Comparison of ENCODE assay signal across 16 cellular contexts in the genomic region with DNA sequence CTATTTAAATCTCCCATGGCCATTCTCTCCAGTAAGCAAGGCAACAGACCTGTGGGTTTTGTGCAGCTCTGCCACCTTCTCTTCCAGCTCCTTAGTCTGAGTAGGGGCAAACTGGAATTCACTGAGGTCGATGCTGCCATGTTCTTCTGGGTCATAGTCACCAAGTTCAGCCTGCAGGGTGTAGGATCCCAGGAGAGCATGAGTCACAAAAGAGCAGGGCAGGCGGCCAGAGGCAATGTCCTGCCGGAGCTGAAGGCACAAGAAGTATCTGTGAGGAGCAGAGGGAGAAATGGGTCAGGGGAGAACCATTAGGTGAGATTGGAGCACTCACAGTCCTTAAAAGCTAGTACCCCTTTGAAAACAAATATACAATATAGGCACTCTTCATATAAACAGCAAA.
A peak's percentile ranks its signal among the peaks of the same experiment; 100 is the strongest.
DNase-seq lines count a peak whose midpoint lies in the region; ATAC-seq, FAIRE-seq and TF ChIP-seq lines count a peak whose summit lies in the region.
"Had no signal": no experiment of that assay in that cellular context is flagged by ENCODE, and none has a peak within 500 bp of the region (broad histone marks: within the 10 kb centered on the region; RNA-seq: fewer than 3 reads in every experiment).

No MANE protein-coding gene starts in this region.

- DNase-seq in A549 (ENCODE audit: low read depth in 1 of 2, low spot score in 1 of 2), result peak; percentile 6 to 12
- DNase-seq in HS-27A (ENCODE audit: low read depth), result peak; percentile 62
- DNase-seq in brain microvascular endothelial cell, result peak; percentile 81
- peak; percentile 39 for DNase-seq in hepatic stellate cell (ENCODE audit: low spot score)
- DNase-seq in SIG-M5 treated with dmso at 0.1 percent for 504 hours (lab: John Stamatoyannopoulos, UW; ENCODE audit: unreplicated experiment), result no peak
- no peak for DNase-seq in GM12891 (ENCODE audit: insufficient read length, low spot score)
- DNase-seq: activated T-cell treated with anti-CD3 and anti-CD28 coated beads, Interleukin-2, amount 50 U/mL, for 4 hours; Kasumi-1; NCI-H446 treated with DMSO at 0.1 percent for 48 hours; SIG-M5; stimulated activated CD4-positive, alpha-beta T cell treated with anti-CD3 and anti-CD28 coated beads, Interleukin-4, amount 100 ng/mL, for 4 hours had no signal

- ATAC-seq in A549 (peak; percentile 59 to 64; a peak in 4 of 6 replicates), HG03432 (IDR thresholded peaks at IDR 0.05; ENCODE audit: unreplicated experiment) (no peak), GM21447 (IDR thresholded peaks at IDR 0.05; ENCODE audit: unreplicated experiment) (no peak)
- ATAC-seq: activated T-cell treated with anti-CD3 and anti-CD28 coated beads, Interleukin-2, amount 50 U/mL, for 4 hours; gastroesophageal sphincter; left lobe of liver had no signal

- WGBS in A549 (ENCODE audit: missing lambda C conversion rate), result 40% methylated on average over 2 of the region's 3 CpGs

- H3K4me3 ChIP-seq in A549 (no peak overlapping the region), brain microvascular endothelial cell (ENCODE audit: low read depth, low read length) (no peak overlapping the region)
- H3K4me3 ChIP-seq: gastroesophageal sphincter had no signal

- CTCF ChIA-PET in A549 (lab: Yijun Ruan, JAX), result interaction anchor here (1.0 kb wide), 3 partner anchors 15 to 727 kb away, joined by 3 to 7 read pairs (median 4); a partner anchor contains a TSS

- POLR2A ChIA-PET in A549 (lab: Yijun Ruan, JAX), result no interaction called here

- H3K4me1 ChIP-seq in A549, result peaks cover 7% of the 10 kb centered on the region; the same call in 2 of the 3 replicates
- H3K4me1 ChIP-seq: gastroesophageal sphincter had no signal

- TF ChIP-seq POLR2A in A549 (IDR thresholded peaks at IDR 0.05; ENCODE audit: low read length), result no peak
- no peak for TF ChIP-seq POLR2A in GM12891 (IDR thresholded peaks at IDR 0.05; ENCODE audit: low read depth, low read length)

- no peak for FAIRE-seq in A549 (lab: Jason Lieb, UNC)
- FAIRE-seq in GM12891 (lab: Jason Lieb, UNC), result no peak
- FAIRE-seq: H1 had no signal

- TF ChIP-seq RAD21 in A549 (conservative IDR thresholded peaks at IDR 0.05 in 1 of 2, IDR thresholded peaks at IDR 0.05 in 1 of 2), result no peak

- no peak for TF ChIP-seq EP300 in A549 (IDR thresholded peaks at IDR 0.05)

- no peaks in the 10 kb centered on the region for H3K27me3 ChIP-seq in brain microvascular endothelial cell (replicated peaks)
- H3K27me3 ChIP-seq: gastroesophageal sphincter had no signal

- no peak overlapping the region for H3K4me2 ChIP-seq in A549

- H3K9me3 ChIP-seq in A549, result no peaks in the 10 kb centered on the region
- H3K9me3 ChIP-seq: gastroesophageal sphincter had no signal

- in situ Hi-C loops in brain microvascular endothelial cell (cut with HindIII; ENCODE audit: low pct_ligation_motif_present, low sequenced_read_pairs), result no loop called here

- TF ChIP-seq CTCF in A549 (IDR thresholded peaks at IDR 0.05) (no peak), brain microvascular endothelial cell (IDR thresholded peaks at IDR 0.05; ENCODE audit: low read depth, low read length, missing control alignments) (peak; percentile 15)

- no peaks in the 10 kb centered on the region for H3K36me3 ChIP-seq in brain microvascular endothelial cell (replicated peaks)

- H3K27ac ChIP-seq in A549 (0 out of 6 replicates have a peak overlapping the region, but pooled peaks of 1 of the 2 experiments have one; percentile 15), brain microvascular endothelial cell (no peak overlapping the region)
- H3K27ac ChIP-seq: gastroesophageal sphincter had no signal

TF ChIP-seq in A549, 52 proteins besides CTCF, POLR2A, EP300 and RAD21 (continues in another document):
- TF ChIP-seq SREBF2 (IDR thresholded peaks at IDR 0.05) (no peak), MAFK (IDR thresholded peaks at IDR 0.05; ENCODE audit: partially characterized antibody) (no peak), JUNB (IDR thresholded peaks at IDR 0.05) (no peak), ZSCAN20 (CRISPR knock-in tag; IDR thresholded peaks at IDR 0.05) (no peak), ESRRA (IDR thresholded peaks at IDR 0.05; ENCODE audit: borderline replicate concordance, low read length) (no peak), NR3C1 (IDR thresholded peaks at IDR 0.05) (no peak), FOXS1 (CRISPR knock-in tag; IDR thresholded peaks at IDR 0.05) (no peak), FOSB (CRISPR knock-in tag; IDR thresholded peaks at IDR 0.05) (no peak)
- TF ChIP-seq, protein P1, sequence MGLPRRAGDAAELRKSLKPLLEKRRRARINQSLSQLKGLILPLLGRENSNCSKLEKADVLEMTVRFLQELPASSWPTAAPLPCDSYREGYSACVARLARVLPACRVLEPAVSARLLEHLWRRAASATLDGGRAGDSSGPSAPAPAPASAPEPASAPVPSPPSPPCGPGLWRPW (IDR thresholded peaks at IDR 0.05), result no peak
- TF ChIP-seq, protein P2, sequence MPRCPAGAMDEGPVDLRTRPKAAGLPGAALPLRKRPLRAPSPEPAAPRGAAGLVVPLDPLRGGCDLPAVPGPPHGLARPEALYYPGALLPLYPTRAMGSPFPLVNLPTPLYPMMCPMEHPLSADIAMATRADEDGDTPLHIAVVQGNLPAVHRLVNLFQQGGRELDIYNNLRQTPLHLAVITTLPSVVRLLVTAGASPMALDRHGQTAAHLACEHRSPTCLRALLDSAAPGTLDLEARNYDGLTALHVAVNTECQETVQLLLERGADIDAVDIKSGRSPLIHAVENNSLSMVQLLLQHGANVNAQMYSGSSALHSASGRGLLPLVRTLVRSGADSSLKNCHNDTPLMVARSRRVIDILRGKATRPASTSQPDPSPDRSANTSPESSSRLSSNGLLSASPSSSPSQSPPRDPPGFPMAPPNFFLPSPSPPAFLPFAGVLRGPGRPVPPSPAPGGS (IDR thresholded peaks at IDR 0.05), result no peak
- TF ChIP-seq, protein P3, sequence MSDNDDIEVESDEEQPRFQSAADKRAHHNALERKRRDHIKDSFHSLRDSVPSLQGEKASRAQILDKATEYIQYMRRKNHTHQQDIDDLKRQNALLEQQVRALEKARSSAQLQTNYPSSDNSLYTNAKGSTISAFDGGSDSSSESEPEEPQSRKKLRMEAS (IDR thresholded peaks at IDR 0.05), result no peak
- TF ChIP-seq, protein P4, sequence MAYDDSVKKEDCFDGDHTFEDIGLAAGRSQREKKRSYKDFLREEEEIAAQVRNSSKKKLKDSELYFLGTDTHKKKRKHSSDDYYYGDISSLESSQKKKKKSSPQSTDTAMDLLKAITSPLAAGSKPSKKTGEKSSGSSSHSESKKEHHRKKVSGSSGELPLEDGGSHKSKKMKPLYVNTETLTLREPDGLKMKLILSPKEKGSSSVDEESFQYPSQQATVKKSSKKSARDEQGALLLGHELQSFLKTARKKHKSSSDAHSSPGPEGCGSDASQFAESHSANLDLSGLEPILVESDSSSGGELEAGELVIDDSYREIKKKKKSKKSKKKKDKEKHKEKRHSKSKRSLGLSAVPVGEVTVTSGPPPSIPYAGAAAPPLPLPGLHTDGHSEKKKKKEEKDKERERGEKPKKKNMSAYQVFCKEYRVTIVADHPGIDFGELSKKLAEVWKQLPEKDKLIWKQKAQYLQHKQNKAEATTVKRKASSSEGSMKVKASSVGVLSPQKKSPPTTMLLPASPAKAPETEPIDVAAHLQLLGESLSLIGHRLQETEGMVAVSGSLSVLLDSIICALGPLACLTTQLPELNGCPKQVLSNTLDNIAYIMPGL (CRISPR knock-in tag; IDR thresholded peaks at IDR 0.05; ENCODE audit: borderline replicate concordance), result no peak

TF ChIP-seq in GM12891, 5 proteins besides CTCF, POLR2A, EP300 and RAD21:
- TF ChIP-seq POU2F2 (IDR thresholded peaks at IDR 0.05; ENCODE audit: low read depth, low read length) (no peak), TAF1 (IDR thresholded peaks at IDR 0.05; ENCODE audit: low read depth, low read length) (no peak), SPI1 (IDR thresholded peaks at IDR 0.05; ENCODE audit: low read depth, low read length) (no peak), PAX5 (IDR thresholded peaks at IDR 0.05; ENCODE audit: insufficient read depth, low read length, severe bottlenecking) (no peak), POLR2AphosphoS5 (IDR thresholded peaks at IDR 0.05; ENCODE audit: low read depth, low read length) (no peak)

Comparison
In these comparisons a context has a peak if more than half of its experiments do, and no peak if none do; other contexts are left out.
1. ATAC-seq: peak in A549 (2 of 2); none in HG03432 (single experiment) and GM21447 (single experiment).
2. DNase-seq: peak in A549 (2 of 2), HS-27A (single experiment), brain microvascular endothelial cell (single experiment) and hepatic stellate cell (single experiment); none in SIG-M5 treated with dmso at 0.1 percent for 504 hours (single experiment) and GM12891 (single experiment).